In the genomic region with DNA sequence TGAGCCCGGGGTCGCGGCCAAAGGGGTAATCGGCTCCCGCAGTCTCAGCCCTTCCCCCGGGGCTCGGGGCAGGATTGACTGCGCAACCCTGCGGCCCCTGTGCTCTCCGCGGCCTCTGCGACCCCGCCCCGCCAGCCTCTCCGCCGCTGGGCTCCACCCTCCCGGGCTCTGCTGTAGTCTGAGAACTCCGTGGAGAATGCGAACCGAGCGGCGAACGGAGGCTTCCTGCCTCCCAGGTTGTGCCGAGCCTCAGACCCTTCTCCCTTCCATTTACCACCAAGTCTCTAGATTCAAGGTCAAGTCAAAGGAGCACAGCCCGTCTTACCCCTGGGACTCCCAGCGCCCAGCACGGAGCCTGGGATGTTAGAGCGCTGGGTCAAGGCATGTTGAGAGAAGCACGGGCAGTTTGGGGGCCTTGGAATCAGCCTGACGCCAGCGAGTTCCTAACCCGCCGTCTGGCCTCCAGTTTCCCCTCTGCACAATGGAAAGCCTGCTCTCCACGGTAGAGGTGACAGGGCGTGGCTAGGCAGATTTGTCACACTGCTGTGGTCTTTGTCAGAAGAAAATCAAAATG, we compare ENCODE assay signal across 8 cellular contexts. TPM values are rescaled to one million over a fixed set of nuclear protein-coding genes. Genes with fewer than 3 reads are reported as not detected.
DNase-seq lines count a peak whose midpoint lies in the region; ATAC-seq, FAIRE-seq and TF ChIP-seq lines count a peak whose summit lies in the region.

No MANE protein-coding gene starts in this region.

- no peaks in the 10 kb centered on the region; the same call in 1 of the 2 replicates for H3K36me3 ChIP-seq in SJCRH30
- no peaks in the 10 kb centered on the region for H3K36me3 ChIP-seq in K562 (ENCODE audit: control insufficient read depth, insufficient read depth, low read length)
- no peaks in the 10 kb centered on the region for H3K36me3 ChIP-seq in skeletal muscle tissue (ENCODE audit: control insufficient read depth in 3 of 3, insufficient read depth in 3 of 3, low read length in 3 of 3)

- no peaks in the 10 kb centered on the region for H3K27me3 ChIP-seq in SJCRH30
- H3K27me3 ChIP-seq in K562 (ENCODE audit: control insufficient read depth in 2 of 2, insufficient read depth in 2 of 2, low read length in 2 of 2), result no peaks in the 10 kb centered on the region
- no peaks in the 10 kb centered on the region for H3K27me3 ChIP-seq in skeletal muscle tissue (ENCODE audit: control insufficient read depth in 3 of 3, insufficient read depth in 3 of 3, low read length in 3 of 3)

- H3K4me1 ChIP-seq in SJCRH30, result peaks cover 8% of the 10 kb centered on the region
- H3K4me1 ChIP-seq in K562 (replicated peaks in 1 of 2; ENCODE audit: control insufficient read depth in 2 of 2, insufficient read depth in 2 of 2, low read length in 2 of 2), result peaks cover 38 to 49% of the 10 kb centered on the region in 2 experiments
- H3K4me1 ChIP-seq in skeletal muscle tissue (ENCODE audit: control insufficient read depth in 3 of 3, insufficient read depth in 3 of 3, low read length in 3 of 3), result peaks cover 48 to 52% (median 51%) of the 10 kb centered on the region in 3 donors

- H3K4me2 ChIP-seq in K562 (ENCODE audit: insufficient read depth, low read length), result peak overlapping the region; percentile 79

- peak overlapping the region; percentile 95 for H2AFZ ChIP-seq in K562 (ENCODE audit: low read depth, low read length)

- H3K9ac ChIP-seq in K562 (ENCODE audit: insufficient read depth in 1 of 2, low read depth in 2 of 2, low read length in 2 of 2), result peak overlapping the region; percentile 52 to 86; a peak in 3 of 4 replicates
- peak overlapping the region; percentile 67 to 85 (median 83) for H3K9ac ChIP-seq in skeletal muscle tissue (ENCODE audit: low read depth in 1 of 3, low read length in 3 of 3)

- in situ Hi-C loops in K562 (cut with MboI), result no loop called here

- 5% methylated on average over 34 of the region's 35 CpGs for WGBS in K562 (ENCODE audit: insufficient coverage, low coverage, missing lambda C conversion rate)

- H3K27ac ChIP-seq in SJCRH30 (peak overlapping the region; percentile 47), K562 (ENCODE audit: extremely low read depth, low read depth, low read length) (peak overlapping the region; percentile 45; the same call in 1 of the 3 replicates), skeletal muscle tissue (ENCODE audit: low read depth, low read length) (peak overlapping the region; percentile 75)

- no TSS peak for BruUV-seq in K562 (replicated peaks; lab: Mats Ljungman, UMichigan)

- no peak for TF ChIP-seq EP300 in K562 (IDR thresholded peaks at IDR 0.05; ENCODE audit: low read length)

- H3K4me3 ChIP-seq in GM12864 (ENCODE audit: low read depth, low read length) (peak overlapping the region; percentile 46), SJCRH30 (peak overlapping the region; percentile 60), K562 (peak overlapping the region; percentile 30), skeletal muscle tissue (ENCODE audit: low read length in 3 of 3) (peak overlapping the region; percentile 74 to 94 (median 88))

- intact Hi-C loops in K562 (cut with micrococcal nuclease), result loop anchor here (5.0 to 10.0 kb wide), 3 partner anchors 43 to 495 kb away; no protein-coding TSS in a partner anchor

- H3K79me2 ChIP-seq in K562 (ENCODE audit: control insufficient read depth, insufficient read depth, low read length), result peaks cover 13% of the 10 kb centered on the region; the same call in 2 of the 3 replicates

- FAIRE-seq in K562 (lab: Jason Lieb, UNC), result peak; percentile 48

- POLR2A ChIA-PET in K562 (lab: Yijun Ruan, JAX), result interaction anchor here (0.9 to 2.2 kb wide), 3 partner anchors 11 to 18 kb away, joined by 3 to 14 read pairs (median 3); no protein-coding TSS in a partner anchor

- no peak for TF ChIP-seq RAD21 in K562 (CRISPR knock-in tag; conservative IDR thresholded peaks at IDR 0.05 in 1 of 2, IDR thresholded peaks at IDR 0.05 in 1 of 2)

- CTCF ChIA-PET in K562 (lab: Yijun Ruan, JAX; ENCODE audit: low intra/inter-chr PET ratio), result no interaction called here

- DNase-seq in GM12864 (ENCODE audit: low read depth) (no peak), SJCRH30 (peak; percentile 44 to 52), K562 (ENCODE audit: extremely low read depth in 1 of 4, low spot score in 3 of 4) (peak; percentile 63 to 74 (median 72)), iPS-NIHi11 (ENCODE audit: low spot score) (peak; percentile 52), hippocampal formation (lab: John Stamatoyannopoulos, UW) (no peak), NCI-H774 (lab: John Stamatoyannopoulos, UW) (no peak)

- H3K9me3 ChIP-seq in SJCRH30 (replicated peaks), result no peaks in the 10 kb centered on the region
- H3K9me3 ChIP-seq in K562 (replicated peaks; ENCODE audit: control insufficient read depth, insufficient read depth, low read depth, low read length), result no peaks in the 10 kb centered on the region
- H3K9me3 ChIP-seq in skeletal muscle tissue (ENCODE audit: control insufficient read depth in 3 of 3, low read length in 3 of 3), result no peaks in the 10 kb centered on the region

- TF ChIP-seq CTCF in GM12864 (IDR thresholded peaks at IDR 0.05; ENCODE audit: low read depth, low read length, missing control alignments) (no peak), K562 (IDR thresholded peaks at IDR 0.05 in 2 of 3, conservative IDR thresholded peaks at IDR 0.05 in 1 of 3; ENCODE audit: insufficient read depth in 2 of 3, low read depth in 1 of 3, low read length in 3 of 3) (no peak)

- ATAC-seq in K562 (peak; percentile 68), HG02610 (IDR thresholded peaks at IDR 0.05; ENCODE audit: unreplicated experiment) (no peak)

- TF ChIP-seq POLR2A in K562 (conservative IDR thresholded peaks at IDR 0.05), result no peak

- no peaks in the 10 kb centered on the region for H4K20me1 ChIP-seq in K562 (replicated peaks; ENCODE audit: control insufficient read depth, insufficient read depth, low read length)

- no peaks in the 10 kb centered on the region for H3K9me1 ChIP-seq in K562 (ENCODE audit: control insufficient read depth, insufficient read depth, low read length)

TF ChIP-seq in K562, 482 proteins besides CTCF, POLR2A, EP300 and RAD21 (continues in another document):
- TF ChIP-seq, protein P1, sequence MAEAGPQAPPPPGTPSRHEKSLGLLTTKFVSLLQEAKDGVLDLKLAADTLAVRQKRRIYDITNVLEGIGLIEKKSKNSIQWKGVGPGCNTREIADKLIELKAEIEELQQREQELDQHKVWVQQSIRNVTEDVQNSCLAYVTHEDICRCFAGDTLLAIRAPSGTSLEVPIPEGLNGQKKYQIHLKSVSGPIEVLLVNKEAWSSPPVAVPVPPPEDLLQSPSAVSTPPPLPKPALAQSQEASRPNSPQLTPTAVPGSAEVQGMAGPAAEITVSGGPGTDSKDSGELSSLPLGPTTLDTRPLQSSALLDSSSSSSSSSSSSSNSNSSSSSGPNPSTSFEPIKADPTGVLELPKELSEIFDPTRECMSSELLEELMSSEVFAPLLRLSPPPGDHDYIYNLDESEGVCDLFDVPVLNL (CRISPR knock-in tag; IDR thresholded peaks at IDR 0.05; ENCODE audit: low read depth), result no peak
- 0 out of 2 replicates have a peak, but pooled peaks have one; percentile 13 for TF ChIP-seq SMARCA5 (IDR thresholded peaks at IDR 0.05)
- 0 out of 2 replicates have a peak, but pooled peaks have one; percentile 10 for TF ChIP-seq ZBTB17 (CRISPR knock-in tag; IDR thresholded peaks at IDR 0.05)
- TF ChIP-seq, protein P2, sequence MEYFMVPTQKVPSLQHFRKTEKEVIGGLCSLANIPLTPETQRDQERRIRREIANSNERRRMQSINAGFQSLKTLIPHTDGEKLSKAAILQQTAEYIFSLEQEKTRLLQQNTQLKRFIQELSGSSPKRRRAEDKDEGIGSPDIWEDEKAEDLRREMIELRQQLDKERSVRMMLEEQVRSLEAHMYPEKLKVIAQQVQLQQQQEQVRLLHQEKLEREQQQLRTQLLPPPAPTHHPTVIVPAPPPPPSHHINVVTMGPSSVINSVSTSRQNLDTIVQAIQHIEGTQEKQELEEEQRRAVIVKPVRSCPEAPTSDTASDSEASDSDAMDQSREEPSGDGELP (CRISPR knock-in tag; IDR thresholded peaks at IDR 0.05; ENCODE audit: borderline replicate concordance), result peak; percentile 46; the same call in 1 of the 2 replicates
- TF ChIP-seq RBM15 (IDR thresholded peaks at IDR 0.05; ENCODE audit: insufficient read depth, low read length), result no peak
- TF ChIP-seq NR2C2 (CRISPR knock-in tag; IDR thresholded peaks at IDR 0.05), result no peak
- 0 out of 2 replicates have a peak, but pooled peaks have one; percentile 36 for TF ChIP-seq NR2C2 (tag; IDR thresholded peaks at IDR 0.05)
- TF ChIP-seq, protein P3, sequence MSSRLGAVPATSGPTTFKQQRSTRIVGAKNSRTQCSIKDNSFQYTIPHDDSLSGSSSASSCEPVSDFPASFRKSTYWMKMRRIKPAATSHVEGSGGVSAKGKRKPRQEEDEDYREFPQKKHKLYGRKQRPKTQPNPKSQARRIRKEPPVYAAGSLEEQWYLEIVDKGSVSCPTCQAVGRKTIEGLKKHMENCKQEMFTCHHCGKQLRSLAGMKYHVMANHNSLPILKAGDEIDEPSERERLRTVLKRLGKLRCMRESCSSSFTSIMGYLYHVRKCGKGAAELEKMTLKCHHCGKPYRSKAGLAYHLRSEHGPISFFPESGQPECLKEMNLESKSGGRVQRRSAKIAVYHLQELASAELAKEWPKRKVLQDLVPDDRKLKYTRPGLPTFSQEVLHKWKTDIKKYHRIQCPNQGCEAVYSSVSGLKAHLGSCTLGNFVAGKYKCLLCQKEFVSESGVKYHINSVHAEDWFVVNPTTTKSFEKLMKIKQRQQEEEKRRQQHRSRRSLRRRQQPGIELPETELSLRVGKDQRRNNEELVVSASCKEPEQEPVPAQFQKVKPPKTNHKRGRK (tag; IDR thresholded peaks at IDR 0.05), result no peak

RNA-seq across cellular contexts. Expression of a gene that starts 3.0 kb away (rescaled TPM):
- total RNA-seq in SJCRH30 (2014; rRNA removed; shearing (Covaris generic)), result 42.5 and 44.4 TPM in 2 replicates
- 99.9 and 127 TPM in 2 replicates for total RNA-seq in K562 (2011; cell fraction: chromatin; rRNA removed; ENCODE audit: low replicate concordance)
- 72.9 and 73.4 TPM in 2 replicates for total RNA-seq in K562 (2011; cell fraction: nucleolus; rRNA removed)
- total RNA-seq in K562 (2011; cell fraction: nucleoplasm; rRNA removed), result 89.0 and 95.0 TPM in 2 replicates
- 15.6 and 16.2 TPM in 2 replicates for total RNA-seq in K562 (2014; rRNA removed)
- 18.2 and 19.7 TPM in 2 replicates for total RNA-seq in K562 (2014; rRNA removed; fragmentation: Illumina TruSeq; extraction: Trizol)
- 22.8 and 24.3 TPM in 2 replicates for total RNA-seq in K562 (2015; rRNA removed; fragmentation: Illumina TruSeq; extraction: Trizol)
- total RNA-seq in K562 (2021), result 24.2 and 26.3 TPM in 2 replicates
- polyA plus RNA-seq in K562 (2011; rRNA removed), result 38.5 and 40.6 TPM in 2 replicates
- polyA plus RNA-seq in K562 (2011; cell fraction: cytosol; rRNA removed), result 22.6 and 31.8 TPM in 2 replicates
- polyA plus RNA-seq in K562 (2011; cell fraction: nucleus; rRNA removed), result 65.0 and 81.5 TPM in 2 replicates
- polyA plus RNA-seq in K562 (2012), result 19.0 and 22.9 TPM in 2 replicates
- polyA plus RNA-seq in K562 (2014; fragmentation: Illumina TruSeq; extraction: Trizol), result 24.4 and 28.7 TPM in 2 replicates
- polyA plus RNA-seq in K562 (2014; fragmentation: Nextera tagmentation; extraction: Ambion mirVana), result 10 to 100 TPM; 10.3 to 11.3 TPM
- 20.2 and 21.7 TPM in 2 replicates for polyA plus RNA-seq in K562 (2014; rRNA removed)
- 90.3 and 109 TPM in 2 replicates for polyA minus RNA-seq in K562 (2011; rRNA and poly(A)+ RNA removed)
- 46.4 and 53.4 TPM in 2 replicates for polyA minus RNA-seq in K562 (2011; cell fraction: cytosol; rRNA and poly(A)+ RNA removed)
- 27.2 and 48.3 TPM in 2 replicates for polyA minus RNA-seq in K562 (2011; cell fraction: nucleus; rRNA and poly(A)+ RNA removed)
- total RNA-seq in skeletal muscle tissue, result 60.5 TPM

Comparison
In these comparisons a context has a peak if more than half of its experiments do, and no peak if none do; other contexts are left out.
1. DNase-seq: peak in SJCRH30 (2 of 2), K562 (4 of 4) and iPS-NIHi11 (single experiment); none in GM12864 (single experiment), hippocampal formation (0 of 2) and NCI-H774 (single experiment).
2. H3K4me3 ChIP-seq: peak in every context shown above with its lines; median percentile 88 in skeletal muscle tissue; 60 in SJCRH30; 46 in GM12864; 30 in K562.
3. Peak in every context shown above with its lines, with median percentiles within 50 percentile points of each other: H3K27ac ChIP-seq.